ENCODE assay signal across 24 cellular contexts in the genomic region with DNA sequence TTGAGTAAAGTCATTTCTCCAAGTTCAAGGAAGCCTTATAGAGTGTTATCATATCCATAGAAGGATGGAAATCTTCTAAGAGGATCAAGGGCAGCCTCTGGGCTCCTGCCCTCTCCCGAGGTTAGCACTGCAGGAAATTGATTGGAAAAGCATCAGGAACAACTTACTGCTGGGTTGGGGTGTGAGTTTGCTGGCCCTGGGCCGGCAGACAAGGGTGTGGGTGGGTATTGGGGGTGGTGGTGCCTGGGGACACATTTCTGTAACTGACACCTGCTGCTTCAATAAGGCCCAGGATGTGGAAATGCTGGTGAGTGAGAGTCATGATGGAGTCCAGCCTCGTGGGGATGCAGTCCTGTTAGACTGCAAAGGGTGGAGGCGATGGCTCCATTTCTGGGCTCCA. TPM values are rescaled to one million over a fixed set of nuclear protein-coding genes. Genes with fewer than 3 reads are reported as not detected.
DNase-seq lines count a peak whose midpoint lies in the region; ATAC-seq and TF ChIP-seq lines count a peak whose summit lies in the region.
"Had no signal": no experiment of that assay in that cellular context is flagged by ENCODE, and none has a peak within 500 bp of the region (broad histone marks: within the 10 kb centered on the region; RNA-seq: fewer than 3 reads in every experiment).

No MANE protein-coding gene starts in this region.

- no peaks in the 10 kb centered on the region for H3K27me3 ChIP-seq in lower lobe of right lung (ENCODE audit: low read depth)

- no peak for TF ChIP-seq CTCF in lower lobe of right lung (IDR thresholded peaks at IDR 0.05)

- no peak for DNase-seq in activated CD4-positive, alpha-beta T cell treated with anti-CD3 and anti-CD28 coated beads, Interleukin-2, amount 10 ng/mL, durations not matched to agents 7 days and 5 days
- DNase-seq in activated CD4-positive, alpha-beta T cell treated with anti-CD3 and anti-CD28 coated beads, Interleukin-2, amount 50 U/mL, for 4 hours, result no peak
- DNase-seq in activated T-helper 1 cell treated with anti-CD3 and anti-CD28 coated beads, Interleukin-12 subunit alpha, Interleukin-12 subunit beta, Interleukin-2, Interleukin-4 antibody, amounts not matched to agents 30 ng/mL and 10 ng/mL and 1 ng/mL, durations not matched to agents 14 hours and 24 hours and 36 hours (ENCODE audit: low spot score), result no peak
- DNase-seq in lower lobe of right lung, result peak; percentile 7
- no peak for DNase-seq in NCI-H226
- DNase-seq: AML-193; CD4-positive, alpha-beta T cell; COR-L47; DMS53; KBM-7; NCI-H2029; NCI-H526 treated with DMSO at 0.1 percent for 48 hours; Right ventricle myocardium superior; RPMI8226 had no signal

- H3K27me3 Mint-ChIP-seq in activated CD4-positive, alpha-beta T cell treated with anti-CD3 and anti-CD28 coated beads, Interleukin-2, amount 10 ng/mL, durations not matched to agents 7 days and 5 days, result no peaks in the 10 kb centered on the region
- H3K27me3 Mint-ChIP-seq in activated T-helper 1 cell treated with anti-CD3 and anti-CD28 coated beads, Interleukin-12 subunit alpha, Interleukin-12 subunit beta, Interleukin-2, Interleukin-4 antibody, amounts not matched to agents 30 ng/mL and 10 ng/mL and 1 ng/mL, durations not matched to agents 14 hours and 24 hours and 36 hours (ENCODE audit: insufficient read depth), result peaks cover 3% of the 10 kb centered on the region
- H3K27me3 Mint-ChIP-seq in stimulated activated memory B cell treated with anti-CD40 and anti-IgM and Interleukin-4, amounts not matched to agents 10 μg/mL and 1 μg/mL and 100 μg/mL, for 72 hours, result no peaks in the 10 kb centered on the region
- H3K27me3 Mint-ChIP-seq: CD4-positive, alpha-beta T cell had no signal

- ATAC-seq in lower lobe of right lung, result no peak
- no peak for ATAC-seq in stimulated activated memory B cell treated with anti-CD40 and anti-IgM and Interleukin-4, amounts not matched to agents 10 μg/mL and 1 μg/mL and 100 μg/mL, for 72 hours
- no peak for ATAC-seq in HG02623 (IDR thresholded peaks at IDR 0.05; ENCODE audit: unreplicated experiment)
- ATAC-seq: A549 had no signal

- H3K27ac Mint-ChIP-seq in activated CD4-positive, alpha-beta T cell treated with anti-CD3 and anti-CD28 coated beads, Interleukin-2, amount 10 ng/mL, durations not matched to agents 7 days and 5 days, result peak overlapping the region; percentile 74
- peak overlapping the region; percentile 88 for H3K27ac Mint-ChIP-seq in activated T-helper 1 cell treated with anti-CD3 and anti-CD28 coated beads, Interleukin-12 subunit alpha, Interleukin-12 subunit beta, Interleukin-2, Interleukin-4 antibody, amounts not matched to agents 30 ng/mL and 10 ng/mL and 1 ng/mL, durations not matched to agents 14 hours and 24 hours and 36 hours
- peak overlapping the region; percentile 52 for H3K27ac Mint-ChIP-seq in stimulated activated memory B cell treated with anti-CD40 and anti-IgM and Interleukin-4, amounts not matched to agents 10 μg/mL and 1 μg/mL and 100 μg/mL, for 72 hours
- H3K27ac Mint-ChIP-seq: CD4-positive, alpha-beta T cell had no signal

- H3K4me1 Mint-ChIP-seq in activated CD4-positive, alpha-beta T cell treated with anti-CD3 and anti-CD28 coated beads, Interleukin-2, amount 10 ng/mL, durations not matched to agents 7 days and 5 days, result peaks cover 52% of the 10 kb centered on the region
- H3K4me1 Mint-ChIP-seq in activated T-helper 1 cell treated with anti-CD3 and anti-CD28 coated beads, Interleukin-12 subunit alpha, Interleukin-12 subunit beta, Interleukin-2, Interleukin-4 antibody, amounts not matched to agents 30 ng/mL and 10 ng/mL and 1 ng/mL, durations not matched to agents 14 hours and 24 hours and 36 hours (ENCODE audit: low read depth), result peaks cover 86% of the 10 kb centered on the region
- H3K4me1 Mint-ChIP-seq in stimulated activated memory B cell treated with anti-CD40 and anti-IgM and Interleukin-4, amounts not matched to agents 10 μg/mL and 1 μg/mL and 100 μg/mL, for 72 hours, result peaks cover 28% of the 10 kb centered on the region

- POLR2A ChIA-PET in activated CD4-positive, alpha-beta T cell treated with anti-CD3 and anti-CD28 coated beads, Interleukin-2, amount 10 ng/mL, durations not matched to agents 7 days and 5 days (lab: Charles Lee), result no interaction called here

- H3K27ac ChIP-seq in lower lobe of right lung, result no peak overlapping the region
- H3K27ac ChIP-seq: A549; BLaER1 treated with 17β-estradiol and CSF1 and Interleukin-3, amounts not matched to agents 10 nM and 100 nM had no signal

- H3K4me1 ChIP-seq in lower lobe of right lung, result peaks cover 5% of the 10 kb centered on the region
- H3K4me1 ChIP-seq: A549 had no signal

- H3K9me3 Mint-ChIP-seq in activated CD4-positive, alpha-beta T cell treated with anti-CD3 and anti-CD28 coated beads, Interleukin-2, amount 10 ng/mL, durations not matched to agents 7 days and 5 days, result no peaks in the 10 kb centered on the region
- no peaks in the 10 kb centered on the region for H3K9me3 Mint-ChIP-seq in activated T-helper 1 cell treated with anti-CD3 and anti-CD28 coated beads, Interleukin-12 subunit alpha, Interleukin-12 subunit beta, Interleukin-2, Interleukin-4 antibody, amounts not matched to agents 30 ng/mL and 10 ng/mL and 1 ng/mL, durations not matched to agents 14 hours and 24 hours and 36 hours
- H3K9me3 Mint-ChIP-seq in stimulated activated memory B cell treated with anti-CD40 and anti-IgM and Interleukin-4, amounts not matched to agents 10 μg/mL and 1 μg/mL and 100 μg/mL, for 72 hours, result no peaks in the 10 kb centered on the region
- H3K9me3 Mint-ChIP-seq: CD4-positive, alpha-beta T cell had no signal

- H3K36me3 Mint-ChIP-seq in activated CD4-positive, alpha-beta T cell treated with anti-CD3 and anti-CD28 coated beads, Interleukin-2, amount 10 ng/mL, durations not matched to agents 7 days and 5 days (ENCODE audit: low read depth), result no peaks in the 10 kb centered on the region
- H3K36me3 Mint-ChIP-seq in activated T-helper 1 cell treated with anti-CD3 and anti-CD28 coated beads, Interleukin-12 subunit alpha, Interleukin-12 subunit beta, Interleukin-2, Interleukin-4 antibody, amounts not matched to agents 30 ng/mL and 10 ng/mL and 1 ng/mL, durations not matched to agents 14 hours and 24 hours and 36 hours (ENCODE audit: low read depth), result peaks cover 39% of the 10 kb centered on the region
- peaks cover 19% of the 10 kb centered on the region for H3K36me3 Mint-ChIP-seq in stimulated activated memory B cell treated with anti-CD40 and anti-IgM and Interleukin-4, amounts not matched to agents 10 μg/mL and 1 μg/mL and 100 μg/mL, for 72 hours

- H3K4me3 ChIP-seq in lower lobe of right lung, result no peak overlapping the region
- H3K4me3 ChIP-seq: A549; BLaER1 treated with 17β-estradiol and CSF1 and Interleukin-3, amounts not matched to agents 10 nM and 100 nM had no signal

- H3K36me3 ChIP-seq in lower lobe of right lung, result no peaks in the 10 kb centered on the region
- H3K36me3 ChIP-seq: BLaER1 treated with 17β-estradiol and CSF1 and Interleukin-3, amounts not matched to agents 10 nM and 100 nM had no signal

- intact Hi-C loops in activated T-helper 1 cell treated with anti-CD3 and anti-CD28 coated beads, Interleukin-12 subunit alpha, Interleukin-12 subunit beta, Interleukin-2, Interleukin-4 antibody, amounts not matched to agents 30 ng/mL and 10 ng/mL and 1 ng/mL, durations not matched to agents 14 hours and 24 hours and 36 hours (cut with micrococcal nuclease), result loop anchor here (5.0 to 10.0 kb wide), 2 partner anchors 418 to 666 kb away; partner anchors contain the start of gene CCNI2
- intact Hi-C loops in lower lobe of right lung (cut with DNase I), result no loop called here

- CTCF ChIA-PET in activated CD4-positive, alpha-beta T cell treated with anti-CD3 and anti-CD28 coated beads, Interleukin-2, amount 10 ng/mL, durations not matched to agents 7 days and 5 days (lab: Charles Lee), result interaction anchor here (0.9 to 1.4 kb wide), 3 partner anchors 16 to 111 kb away, joined by 3 to 4 read pairs (median 3); no protein-coding TSS in a partner anchor

- no peak overlapping the region for H3K4me3 Mint-ChIP-seq in activated CD4-positive, alpha-beta T cell treated with anti-CD3 and anti-CD28 coated beads, Interleukin-2, amount 10 ng/mL, durations not matched to agents 7 days and 5 days
- H3K4me3 Mint-ChIP-seq in activated T-helper 1 cell treated with anti-CD3 and anti-CD28 coated beads, Interleukin-12 subunit alpha, Interleukin-12 subunit beta, Interleukin-2, Interleukin-4 antibody, amounts not matched to agents 30 ng/mL and 10 ng/mL and 1 ng/mL, durations not matched to agents 14 hours and 24 hours and 36 hours, result no peak overlapping the region
- no peak overlapping the region for H3K4me3 Mint-ChIP-seq in stimulated activated memory B cell treated with anti-CD40 and anti-IgM and Interleukin-4, amounts not matched to agents 10 μg/mL and 1 μg/mL and 100 μg/mL, for 72 hours
- H3K4me3 Mint-ChIP-seq: CD4-positive, alpha-beta T cell had no signal

- no peaks in the 10 kb centered on the region for H3K9me3 ChIP-seq in lower lobe of right lung
- H3K9me3 ChIP-seq: A549; BLaER1 treated with 17β-estradiol and CSF1 and Interleukin-3, amounts not matched to agents 10 nM and 100 nM had no signal

RNA-seq across cellular contexts. Expression of gene CSF2, which starts 5.5 kb away (rescaled TPM):
- total RNA-seq in activated CD4-positive, alpha-beta T cell treated with anti-CD3 and anti-CD28 coated beads, Interleukin-2, amount 10 ng/mL, durations not matched to agents 7 days and 5 days, result 1 to 10 TPM; 2.9 to 4.7 TPM
- total RNA-seq in activated T-helper 1 cell treated with anti-CD3 and anti-CD28 coated beads, Interleukin-12 subunit alpha, Interleukin-12 subunit beta, Interleukin-2, Interleukin-4 antibody, amounts not matched to agents 30 ng/mL and 10 ng/mL and 1 ng/mL, durations not matched to agents 14 hours and 24 hours and 36 hours, result 1,648 and 1,678 TPM in 2 replicates
- 3.9 TPM for total RNA-seq in lower lobe of right lung
- total RNA-seq: CD4-positive, alpha-beta T cell; G401; LHCN-M2; MCF 10A; NCI-H460; Right ventricle myocardium superior; SK-MEL-5 had no signal

RNA-seq across cellular contexts. Expression of gene IL3, which starts 18.6 kb away (rescaled TPM):
- total RNA-seq in activated CD4-positive, alpha-beta T cell treated with anti-CD3 and anti-CD28 coated beads, Interleukin-2, amount 10 ng/mL, durations not matched to agents 7 days and 5 days, result under 1 TPM; 0.20 to 0.40 TPM
- total RNA-seq in activated T-helper 1 cell treated with anti-CD3 and anti-CD28 coated beads, Interleukin-12 subunit alpha, Interleukin-12 subunit beta, Interleukin-2, Interleukin-4 antibody, amounts not matched to agents 30 ng/mL and 10 ng/mL and 1 ng/mL, durations not matched to agents 14 hours and 24 hours and 36 hours, result 94.6 and 98.5 TPM in 2 replicates
- total RNA-seq in lower lobe of right lung, result not detected
- total RNA-seq: CD4-positive, alpha-beta T cell; Daoy; G401; LHCN-M2; MCF 10A; NCI-H460; Right ventricle myocardium superior; SK-MEL-5 had no signal

Comparison
In these comparisons a context has a peak if more than half of its experiments do, and no peak if none do; other contexts are left out.
1. RNA of gene CSF2, which starts 5.5 kb away (total RNA-seq): 1,648 to 1,678 TPM in activated T-helper 1 cell treated with anti-CD3 and anti-CD28 coated beads, Interleukin-12 subunit alpha, Interleukin-12 subunit beta, Interleukin-2, Interleukin-4 antibody, amounts not matched to agents 30 ng/mL and 10 ng/mL and 1 ng/mL, durations not matched to agents 14 hours and 24 hours and 36 hours; 2.9 to 4.7 TPM in activated CD4-positive, alpha-beta T cell treated with anti-CD3 and anti-CD28 coated beads, Interleukin-2, amount 10 ng/mL, durations not matched to agents 7 days and 5 days and 3.9 TPM in lower lobe of right lung (single experiment); every median in the first group is over 100 times any median in the second.
2. RNA of gene IL3, which starts 18.6 kb away (total RNA-seq): 94.6 to 98.5 TPM in activated T-helper 1 cell treated with anti-CD3 and anti-CD28 coated beads, Interleukin-12 subunit alpha, Interleukin-12 subunit beta, Interleukin-2, Interleukin-4 antibody, amounts not matched to agents 30 ng/mL and 10 ng/mL and 1 ng/mL, durations not matched to agents 14 hours and 24 hours and 36 hours; 0.20 to 0.40 TPM in activated CD4-positive, alpha-beta T cell treated with anti-CD3 and anti-CD28 coated beads, Interleukin-2, amount 10 ng/mL, durations not matched to agents 7 days and 5 days and not detected in lower lobe of right lung (single experiment); every median in the first group is over 10 times any median in the second.
3. Peak in every context shown above with its lines, with median percentiles within 50 percentile points of each other: H3K27ac Mint-ChIP-seq.